Comparison of ENCODE assay signal across 12 cellular contexts in genomic region chr4:7186081-7186480, GRCh38. TPM values are rescaled to one million over a fixed set of nuclear protein-coding genes. Genes with fewer than 3 reads are reported as not detected.
DNase-seq lines count a peak whose midpoint lies in the region; ATAC-seq and TF ChIP-seq lines count a peak whose summit lies in the region.
"Had no signal": no experiment of that assay in that cellular context is flagged by ENCODE, and none has a peak within 500 bp of the region (broad histone marks: within the 10 kb centered on the region; RNA-seq: fewer than 3 reads in every experiment).

No MANE protein-coding gene starts in this region.

- H3K27me3 ChIP-seq in heart right ventricle (peaks cover 0 to 46% (median 44%) of the 10 kb centered on the region in 7 donors), right atrium auricular region (no peaks in the 10 kb centered on the region), OCI-LY3 (ENCODE audit: low read depth, low read length) (no peaks in the 10 kb centered on the region; the same call in 1 of the 2 replicates)
- H3K27me3 ChIP-seq: Peyer's patch had no signal

- peaks cover 7% of the 10 kb centered on the region for H3K27me3 Mint-ChIP-seq in glutamatergic neuron (ENCODE audit: unreplicated experiment)
- peaks cover 48% of the 10 kb centered on the region for H3K27me3 Mint-ChIP-seq in type B pancreatic cell

- H3K27ac ChIP-seq in heart right ventricle (no peak overlapping the region), right atrium auricular region (no peak overlapping the region), OCI-LY3 (ENCODE audit: low read length) (no peak overlapping the region)
- H3K27ac ChIP-seq: parathyroid adenoma, Peyer's patch had no signal

- DNase-seq in heart right ventricle (no peak), right atrium auricular region (ENCODE audit: low spot score) (no peak), glutamatergic neuron (peak; percentile 49), type B pancreatic cell (ENCODE audit: extremely low spot score, unreplicated experiment) (no peak)
- no peak for DNase-seq in activated CD4-positive, CD25-positive, alpha-beta regulatory T cell treated with anti-CD3 and anti-CD28 coated beads, Interleukin-2, amount 50 U/mL, for 72 hours
- DNase-seq: foreskin melanocyte; stimulated activated naive B cell treated with anti-CD40 and anti-IgM and Interleukin-4, amounts not matched to agents 10 μg/mL and 1 μg/mL and 100 μg/mL, for 72 hours had no signal

- H3K9me3 Mint-ChIP-seq in glutamatergic neuron (ENCODE audit: unreplicated experiment) (peaks cover 3% of the 10 kb centered on the region), type B pancreatic cell (peaks cover 6% of the 10 kb centered on the region)

- H3K4me3 ChIP-seq in heart right ventricle (no peak overlapping the region), right atrium auricular region (no peak overlapping the region), OCI-LY3 (ENCODE audit: low read length) (no peak overlapping the region)
- H3K4me3 ChIP-seq: Peyer's patch had no signal

- H3K36me3 ChIP-seq in heart right ventricle (no peaks in the 10 kb centered on the region), right atrium auricular region (no peaks in the 10 kb centered on the region), OCI-LY3 (replicated peaks; ENCODE audit: low read depth, low read length) (no peaks in the 10 kb centered on the region)
- H3K36me3 ChIP-seq: Peyer's patch had no signal

- no peak overlapping the region for H3K4me3 Mint-ChIP-seq in glutamatergic neuron (ENCODE audit: unreplicated experiment)
- no peak overlapping the region for H3K4me3 Mint-ChIP-seq in type B pancreatic cell
- H3K4me3 Mint-ChIP-seq: stimulated activated naive B cell treated with anti-CD40 and anti-IgM and Interleukin-4, amounts not matched to agents 10 μg/mL and 1 μg/mL and 100 μg/mL, for 72 hours had no signal

- ATAC-seq in heart right ventricle (peak in 3 of 8 donors; percentile 21 to 59 (median 37)), HG03469 (IDR thresholded peaks at IDR 0.05; ENCODE audit: unreplicated experiment) (no peak), GM18502 (IDR thresholded peaks at IDR 0.05; ENCODE audit: poor library complexity, unreplicated experiment) (no peak)
- ATAC-seq: stimulated activated naive B cell treated with anti-CD40 and anti-IgM and Interleukin-4, amounts not matched to agents 10 μg/mL and 1 μg/mL and 100 μg/mL, for 72 hours had no signal

- H3K9ac ChIP-seq in OCI-LY3 (ENCODE audit: low read length): no peak overlapping the region
- H3K9ac ChIP-seq: parathyroid adenoma had no signal

- H3K27ac Mint-ChIP-seq in glutamatergic neuron (ENCODE audit: unreplicated experiment) (no peak overlapping the region), type B pancreatic cell (no peak overlapping the region)
- H3K27ac Mint-ChIP-seq: stimulated activated naive B cell treated with anti-CD40 and anti-IgM and Interleukin-4, amounts not matched to agents 10 μg/mL and 1 μg/mL and 100 μg/mL, for 72 hours had no signal

- no peaks in the 10 kb centered on the region for H3K79me2 ChIP-seq in OCI-LY3 (ENCODE audit: low read length)
- H3K79me2 ChIP-seq: parathyroid adenoma had no signal

- WGBS in heart right ventricle, 2 donors: 53 to 62% methylated on average over 10 of the region's 10 CpGs

- H3K4me1 ChIP-seq in heart right ventricle: no peaks in the 10 kb centered on the region
- no peaks in the 10 kb centered on the region for H3K4me1 ChIP-seq in right atrium auricular region
- H3K4me1 ChIP-seq in OCI-LY3 (ENCODE audit: low read length): no peaks in the 10 kb centered on the region
- H3K4me1 ChIP-seq: parathyroid adenoma, Peyer's patch had no signal

- H3K36me3 Mint-ChIP-seq in glutamatergic neuron (ENCODE audit: unreplicated experiment): no peaks in the 10 kb centered on the region
- H3K36me3 Mint-ChIP-seq in type B pancreatic cell: no peaks in the 10 kb centered on the region
- H3K36me3 Mint-ChIP-seq: stimulated activated naive B cell treated with anti-CD40 and anti-IgM and Interleukin-4, amounts not matched to agents 10 μg/mL and 1 μg/mL and 100 μg/mL, for 72 hours had no signal

- no peak overlapping the region for H2AFZ ChIP-seq in OCI-LY3 (ENCODE audit: low read depth, low read length)
- H2AFZ ChIP-seq: parathyroid adenoma had no signal

- H3K9me3 ChIP-seq in heart right ventricle: peaks cover 0 to 3% (median 0%) of the 10 kb centered on the region in 11 donors
- no peaks in the 10 kb centered on the region for H3K9me3 ChIP-seq in right atrium auricular region
- H3K9me3 ChIP-seq in OCI-LY3 (ENCODE audit: insufficient read depth, low read length): no peaks in the 10 kb centered on the region
- H3K9me3 ChIP-seq: Peyer's patch had no signal

- no peaks in the 10 kb centered on the region for H4K20me1 ChIP-seq in OCI-LY3 (ENCODE audit: insufficient read depth, low read length)

- intact Hi-C loops in heart right ventricle (cut with DNase I): loop anchor here in 1 of 10 donors (10.0 kb wide), 1 partner anchor 81 kb away; no protein-coding TSS in a partner anchor

- TF ChIP-seq CTCF in heart right ventricle (IDR thresholded peaks at IDR 0.05) (peak in 7 of 9 donors; percentile 23 to 44 (median 31)), right atrium auricular region (IDR thresholded peaks at IDR 0.05) (peak in 1 of 2 donors; percentile 48), OCI-LY3 (IDR thresholded peaks at IDR 0.05; ENCODE audit: low read depth, low read length) (peak; percentile 40; the same call in 1 of the 2 replicates), glutamatergic neuron (IDR thresholded peaks at IDR 0.05; ENCODE audit: partially characterized antibody, unreplicated experiment) (peak; percentile 29), type B pancreatic cell (conservative IDR thresholded peaks at IDR 0.05) (peak; percentile 52)

- H3K4me1 Mint-ChIP-seq in glutamatergic neuron (ENCODE audit: low read depth, unreplicated experiment) (no peaks in the 10 kb centered on the region), type B pancreatic cell (ENCODE audit: unreplicated experiment) (no peaks in the 10 kb centered on the region)
- H3K4me1 Mint-ChIP-seq: stimulated activated naive B cell treated with anti-CD40 and anti-IgM and Interleukin-4, amounts not matched to agents 10 μg/mL and 1 μg/mL and 100 μg/mL, for 72 hours had no signal

- no peak overlapping the region for H3K4me2 ChIP-seq in OCI-LY3 (ENCODE audit: low read length)

RNA-seq across cellular contexts. Expression of gene SORCS2, which starts 6.3 kb away (rescaled TPM):
- 1 to 10 TPM in 9 of 10 donors, under 1 TPM in 1; 0.95 to 5.4 (median 2.6) TPM for total RNA-seq in heart right ventricle
- polyA plus RNA-seq in heart right ventricle: under 1 TPM; 0.25 to 0.66 TPM
- total RNA-seq in right atrium auricular region: 1 to 10 TPM; 1.5 to 1.7 TPM
- total RNA-seq in glutamatergic neuron (ENCODE audit: unreplicated experiment): 29.5 TPM
- 13.4 and 24.0 TPM in 2 replicates for total RNA-seq in type B pancreatic cell (ENCODE audit: low replicate concordance)
